Comparison of ENCODE assay signal across 8 cellular contexts in the genomic region with DNA sequence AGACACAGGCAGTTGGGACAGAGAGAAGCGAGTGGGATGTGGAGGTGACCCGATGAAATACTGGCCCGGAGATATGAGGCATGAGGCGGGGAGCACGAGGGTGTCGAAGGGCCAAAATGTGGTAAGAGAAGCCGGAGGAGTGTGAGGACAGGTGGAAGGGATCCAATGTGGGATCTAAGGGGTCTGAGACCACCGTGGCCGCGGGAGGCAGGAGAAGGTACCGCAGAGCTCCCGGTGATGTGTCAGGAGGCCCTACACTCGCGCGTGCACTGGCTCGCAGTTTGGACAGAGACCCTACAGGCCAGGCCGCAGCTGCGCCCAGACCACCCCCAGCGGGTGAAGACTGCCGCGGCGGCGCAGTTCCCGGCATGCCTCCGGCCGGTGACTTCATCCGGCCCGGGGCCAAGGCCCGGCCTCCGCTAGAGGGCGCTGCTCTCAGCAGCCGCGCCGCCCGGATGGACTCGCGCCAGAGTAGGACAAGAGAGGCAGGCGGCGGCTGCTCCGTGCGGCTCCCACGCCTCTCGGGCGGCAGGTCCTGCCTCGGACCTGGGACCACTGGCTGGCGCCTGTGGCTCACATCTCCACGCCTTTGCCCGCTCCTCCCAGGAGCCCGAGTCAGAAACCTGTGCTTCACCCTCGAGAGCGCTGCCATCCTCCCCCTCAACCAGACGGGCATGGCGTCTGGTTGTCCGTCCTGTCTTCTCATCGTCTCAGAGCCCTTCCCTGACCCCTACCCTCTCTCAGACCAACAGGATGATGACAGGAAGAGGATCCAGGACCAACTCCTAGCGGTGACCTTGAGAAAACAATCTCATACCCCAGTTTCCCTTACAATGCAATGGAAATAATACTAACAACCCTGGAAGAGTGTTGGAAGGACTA. TPM values are rescaled to one million over a fixed set of nuclear protein-coding genes. Genes with fewer than 3 reads are reported as not detected.
DNase-seq lines count a peak whose midpoint lies in the region; ATAC-seq, FAIRE-seq and TF ChIP-seq lines count a peak whose summit lies in the region.

No MANE protein-coding gene starts in this region.

- peak overlapping the region; percentile 93 for H4K91ac ChIP-seq in H1 (replicated peaks; ENCODE audit: insufficient read length, low read length)

- TF ChIP-seq CTCF in H1 (IDR thresholded peaks at IDR 0.05; ENCODE audit: control extremely low read depth in 1 of 3, insufficient read depth in 1 of 3, low read depth in 1 of 3, low read length in 3 of 3), result peak; percentile 92 to 97 (median 92)

- no peaks in the 10 kb centered on the region for H3K79me2 ChIP-seq in H1 (ENCODE audit: control insufficient read depth in 1 of 2, insufficient read depth in 2 of 2, low read length in 2 of 2)

- no peaks in the 10 kb centered on the region for H3K79me1 ChIP-seq in H1 (ENCODE audit: low read depth, low read length)

- H2BK20ac ChIP-seq in H1 (ENCODE audit: low read length), result peak overlapping the region; percentile 67; the same call in 1 of the 2 replicates

- WGBS in H1 (ENCODE audit: extremely low coverage in 1 of 2, insufficient coverage in 1 of 2, insufficient read length in 1 of 2, insufficient replicate concordance in 2 of 2, low coverage in 1 of 2, low lambda C conversion rate in 2 of 2, missing lambda C conversion rate in 1 of 2), 2 experiments, result 15% methylated on average over 56 of the region's 56 CpGs; no CpG with 5 or more reads in 1 of the 2 experiments

- no peak for FAIRE-seq in H1 (lab: Jason Lieb, UNC)

- no peak overlapping the region for H2AK5ac ChIP-seq in H1 (ENCODE audit: low read depth, low read length)

- peaks cover 14% of the 10 kb centered on the region for H3K4me1 ChIP-seq in CD4-positive, CD25-positive, alpha-beta regulatory T cell (ENCODE audit: control insufficient read depth, insufficient read depth, low read length, poor library complexity, severe bottlenecking)
- peaks cover 3 to 19% (median 6%) of the 10 kb centered on the region in 4 experiments; a peak in 6 of 7 replicates for H3K4me1 ChIP-seq in H1 (replicated peaks in 1 of 4; ENCODE audit: control insufficient read depth in 3 of 4, insufficient read depth in 4 of 4, low read length in 3 of 4)

- peak overlapping the region in 2 of 4 experiments; percentile 54 to 62; a peak in 4 of 7 replicates for H3K9ac ChIP-seq in H1 (replicated peaks in 1 of 4; ENCODE audit: extremely low read depth in 1 of 4, low read depth in 3 of 4, low read length in 3 of 4)

- H3K14ac ChIP-seq in H1 (ENCODE audit: insufficient read length), result no peak overlapping the region

- 0 out of 2 replicates have a peak, but pooled peaks cover 5% of the 10 kb centered on the region for H3K23me2 ChIP-seq in H1 (ENCODE audit: low read depth, low read length)

- TF ChIP-seq POLR2A in H1 (IDR thresholded peaks at IDR 0.05; ENCODE audit: control extremely low read depth in 1 of 2, low read depth in 2 of 2, low read length in 2 of 2), result peak in 1 of 2 experiments; percentile 94; a peak in 2 of 3 replicates

- H3K56ac ChIP-seq in H1 (replicated peaks; ENCODE audit: insufficient read length, low read depth, low read length), result no peak overlapping the region

- peak overlapping the region; percentile 70 for H3K27ac ChIP-seq in CD4-positive, CD25-positive, alpha-beta regulatory T cell (ENCODE audit: insufficient read depth, low read length, poor library complexity, severe bottlenecking)
- 0 out of 2 replicates have a peak overlapping the region, but pooled peaks have one; percentile 48 for H3K27ac ChIP-seq in H1 (ENCODE audit: low read depth, low read length)

- peak overlapping the region; percentile 93 for H4K5ac ChIP-seq in H1 (ENCODE audit: insufficient read length, low read depth, low read length)

- no peak; a peak in 1 of 3 replicates for TF ChIP-seq EP300 in H1 (IDR thresholded peaks at IDR 0.05; ENCODE audit: borderline replicate concordance in 1 of 2, low read depth in 2 of 2, low read length in 2 of 2)

- peak overlapping the region; percentile 68; the same call in 1 of the 2 replicates for H2BK12ac ChIP-seq in H1 (ENCODE audit: low read depth, low read length)

- no peaks in the 10 kb centered on the region for H3K9me3 ChIP-seq in CD4-positive, CD25-positive, alpha-beta regulatory T cell (ENCODE audit: control insufficient read depth in 2 of 2, low read length in 2 of 2)
- no peaks in the 10 kb centered on the region for H3K9me3 ChIP-seq in H1 (ENCODE audit: insufficient read depth in 2 of 2, low read depth in 1 of 2, low read length in 1 of 2)

- peak overlapping the region; percentile 99 for H3K18ac ChIP-seq in H1 (ENCODE audit: extremely low read depth, low read length)

- H2BK120ac ChIP-seq in H1 (replicated peaks; ENCODE audit: low read depth, low read length), result peak overlapping the region; percentile 1

- H3K4me2 ChIP-seq in H1 (ENCODE audit: insufficient read depth in 1 of 2, low read depth in 2 of 2, low read length in 2 of 2), result peak overlapping the region; percentile 28 to 85

- peaks cover 0 to 2% (median 0%) of the 10 kb centered on the region in 7 donors for H3K9me3 Mint-ChIP-seq in CD4-positive, CD25-positive, alpha-beta regulatory T cell

- TF ChIP-seq RAD21 in H1 (IDR thresholded peaks at IDR 0.05 in 1 of 2, conservative IDR thresholded peaks at IDR 0.05 in 1 of 2; ENCODE audit: low read depth in 2 of 2, low read length in 2 of 2), result peak; percentile 56 to 78

- H3K27me3 ChIP-seq in CD4-positive, CD25-positive, alpha-beta regulatory T cell (ENCODE audit: control insufficient read depth, insufficient read depth, low read length), result no peaks in the 10 kb centered on the region
- H3K27me3 ChIP-seq in H1 (replicated peaks in 1 of 4; ENCODE audit: control insufficient read depth in 3 of 4, extremely low read depth in 1 of 4, insufficient read depth in 3 of 4, low read length in 3 of 4), result no peaks in the 10 kb centered on the region; a peak in 1 of 7 replicates

- H3K23ac ChIP-seq in H1 (ENCODE audit: insufficient read length), result no peak overlapping the region

- peaks cover 8% of the 10 kb centered on the region for H3K27me3 Mint-ChIP-seq in CD4-positive, CD25-positive, alpha-beta regulatory T cell

- peak; percentile 96 for ATAC-seq in CD4-positive, CD25-positive, alpha-beta regulatory T cell (ENCODE audit: low read depth in 2 of 2)
- peak; percentile 71 for ATAC-seq in HG03457 (IDR thresholded peaks at IDR 0.05; ENCODE audit: unreplicated experiment)

- peaks cover 5 to 24% (median 15%) of the 10 kb centered on the region in 4 donors for H3K4me1 Mint-ChIP-seq in CD4-positive, CD25-positive, alpha-beta regulatory T cell

- no peaks in the 10 kb centered on the region for H3K36me3 ChIP-seq in CD4-positive, CD25-positive, alpha-beta regulatory T cell (ENCODE audit: control insufficient read depth, insufficient read depth, low read length)
- H3K36me3 ChIP-seq in H1 (ENCODE audit: control insufficient read depth in 2 of 4, insufficient read depth in 4 of 4, low read length in 3 of 4), result no peaks in the 10 kb centered on the region

- CTCF ChIA-PET in H1 (lab: Charles Lee; ENCODE audit: partially characterized antibody), result interaction anchor here (0.6 to 17.5 kb wide), 26 partner anchors 11 to 988 kb away, joined by 3 to 319 read pairs (median 4); a partner anchor contains a TSS

- POLR2A ChIA-PET in H1 (lab: Charles Lee; ENCODE audit: partially characterized antibody), result interaction anchor here (0.5 to 2.8 kb wide), 16 partner anchors 10 to 1038 kb away, joined by 3 to 8 read pairs (median 4); a partner anchor contains a TSS

- H2AFZ ChIP-seq in H1 (ENCODE audit: low read length), result peak overlapping the region; percentile 88; the same call in 1 of the 2 replicates

- peak; percentile 77 to 90 (median 88) for DNase-seq in CD4-positive, CD25-positive, alpha-beta regulatory T cell
- DNase-seq in GM19240 (ENCODE audit: insufficient read length, low spot score), result peak; percentile 63
- peak; percentile 86 for DNase-seq in NCI-H82 (lab: John Stamatoyannopoulos, UW)
- peak; percentile 98 for DNase-seq in activated CD8-positive, alpha-beta memory T cell treated with anti-CD3 and anti-CD28 coated beads for 24 hours
- peak; percentile 70 to 97 for DNase-seq in H1 (ENCODE audit: low read depth in 1 of 2, low spot score in 2 of 2)
- DNase-seq in mesenteric fat pad (ENCODE audit: low spot score), result peak; percentile 98
- DNase-seq in stimulated activated CD8-positive, alpha-beta memory T cell treated with anti-CD3 and anti-CD28 coated beads, Interleukin-15, amount 100 ng/mL, for 24 hours (ENCODE audit: low read depth), result peak; percentile 94

- H3K36me3 Mint-ChIP-seq in CD4-positive, CD25-positive, alpha-beta regulatory T cell, result no peaks in the 10 kb centered on the region

- H4K20me1 ChIP-seq in H1 (replicated peaks in 1 of 2; ENCODE audit: control insufficient read depth in 1 of 2, insufficient read depth in 2 of 2, low read length in 2 of 2), result no peaks in the 10 kb centered on the region

- peak overlapping the region; percentile 81 for H3K4me3 ChIP-seq in CD4-positive, CD25-positive, alpha-beta regulatory T cell (ENCODE audit: low read depth, low read length)
- H3K4me3 ChIP-seq in H1 (ENCODE audit: extremely low read depth in 1 of 4, insufficient read depth in 2 of 4, low read depth in 3 of 4, low read length in 4 of 4), result peak overlapping the region in 3 of 4 experiments; percentile 30 to 55 (median 34); a peak in 6 of 8 replicates

- peak overlapping the region; percentile 90 for H4K8ac ChIP-seq in H1 (ENCODE audit: extremely low read depth, insufficient read depth, low read length)

- H3K27ac Mint-ChIP-seq in CD4-positive, CD25-positive, alpha-beta regulatory T cell, result peak overlapping the region; percentile 93 to 99 (median 99)

- peak overlapping the region; percentile 85 to 94 (median 92) for H3K4me3 Mint-ChIP-seq in CD4-positive, CD25-positive, alpha-beta regulatory T cell

- H3K4ac ChIP-seq in H1 (replicated peaks; ENCODE audit: insufficient read length, low read depth, low read length), result peak overlapping the region; percentile 23

- H2BK15ac ChIP-seq in H1 (ENCODE audit: low read length), result peak overlapping the region; percentile 83; the same call in 1 of the 2 replicates

- peak overlapping the region; percentile 67; the same call in 1 of the 2 replicates for H2BK5ac ChIP-seq in H1 (ENCODE audit: low read depth, low read length)

RNA-seq across cellular contexts. Expression of a gene that starts 35.4 kb away (rescaled TPM):
- total RNA-seq in CD4-positive, CD25-positive, alpha-beta regulatory T cell, result 295 TPM
- polyA plus RNA-seq in CD4-positive, CD25-positive, alpha-beta regulatory T cell, result 100 to 1,000 TPM; 131 to 177 (median 158) TPM
- 0.26 and 0.42 TPM in 2 replicates for total RNA-seq in H1 (2021; fragmentation: NEBNext Ultra II Directional; extraction: Animal tissue kit (Norgen Biotek cat#: 25700))
- polyA plus RNA-seq in H1 (2011; rRNA removed), result 0.47 and 1.2 TPM in 2 replicates
- polyA plus RNA-seq in H1 (2011; cell fraction: cytosol; rRNA removed), result 0.74 TPM
- 1.5 TPM for polyA plus RNA-seq in H1 (2011; cell fraction: nucleus; rRNA removed)
- polyA plus RNA-seq in H1 (2012, experiment 1 of 2), result 0.35 to 0.66 TPM (median 0.62 TPM) in 4 replicates
- 0.12 TPM for polyA plus RNA-seq in H1 (2012, experiment 2 of 2)
- 0.24 TPM for polyA plus RNA-seq in H1 (2013, experiment 1 of 2)
- polyA plus RNA-seq in H1 (2013, experiment 2 of 2), result 0.29 TPM
- polyA minus RNA-seq in H1 (2011; rRNA and poly(A)+ RNA removed), result 0.38 and 0.90 TPM in 2 replicates
- not detected for polyA minus RNA-seq in H1 (2011; cell fraction: cytosol; rRNA and poly(A)+ RNA removed)
- polyA minus RNA-seq in H1 (2011; cell fraction: nucleus; rRNA and poly(A)+ RNA removed), result 0.90 TPM
- total RNA-seq in mesenteric fat pad, result 52.5 TPM

RNA-seq across cellular contexts. Expression of a gene that starts 43.2 kb away (rescaled TPM):
- total RNA-seq in CD4-positive, CD25-positive, alpha-beta regulatory T cell, result 181 TPM
- 100 to 1,000 TPM; 330 to 376 (median 350) TPM for polyA plus RNA-seq in CD4-positive, CD25-positive, alpha-beta regulatory T cell
- 194 and 203 TPM in 2 replicates for total RNA-seq in H1 (2021; fragmentation: NEBNext Ultra II Directional; extraction: Animal tissue kit (Norgen Biotek cat#: 25700))
- 57.8 and 66.9 TPM in 2 replicates for polyA plus RNA-seq in H1 (2011; rRNA removed)
- polyA plus RNA-seq in H1 (2011; cell fraction: cytosol; rRNA removed), result 57.5 TPM
- 20.2 TPM for polyA plus RNA-seq in H1 (2011; cell fraction: nucleus; rRNA removed)
- polyA plus RNA-seq in H1 (2012, experiment 1 of 2), result 137 to 209 TPM (median 142 TPM) in 4 replicates
- 246 TPM for polyA plus RNA-seq in H1 (2012, experiment 2 of 2)
- 91.5 TPM for polyA plus RNA-seq in H1 (2013, experiment 1 of 2)
- polyA plus RNA-seq in H1 (2013, experiment 2 of 2), result 95.8 TPM
- polyA minus RNA-seq in H1 (2011; rRNA and poly(A)+ RNA removed), result 46.3 and 52.7 TPM in 2 replicates
- 70.2 TPM for polyA minus RNA-seq in H1 (2011; cell fraction: cytosol; rRNA and poly(A)+ RNA removed)
- polyA minus RNA-seq in H1 (2011; cell fraction: nucleus; rRNA and poly(A)+ RNA removed), result 30.4 TPM
- total RNA-seq in mesenteric fat pad, result 111 TPM

RNA-seq across cellular contexts. Expression of a gene that starts 47.1 kb away (rescaled TPM):
- 0.54 TPM for total RNA-seq in CD4-positive, CD25-positive, alpha-beta regulatory T cell
- polyA plus RNA-seq in CD4-positive, CD25-positive, alpha-beta regulatory T cell, result 1 to 10 TPM in 1 of 4 donors, under 1 TPM in 3; 0.08 to 1.9 (median 0.73) TPM
- total RNA-seq in H1 (2021; fragmentation: NEBNext Ultra II Directional; extraction: Animal tissue kit (Norgen Biotek cat#: 25700)), result not detected in 2 replicates
- not detected in 2 replicates for polyA plus RNA-seq in H1 (2011; rRNA removed)
- polyA plus RNA-seq in H1 (2011; cell fraction: cytosol; rRNA removed), result not detected
- not detected for polyA plus RNA-seq in H1 (2011; cell fraction: nucleus; rRNA removed)
- not detected in 4 replicates for polyA plus RNA-seq in H1 (2012, experiment 1 of 2)
- polyA plus RNA-seq in H1 (2012, experiment 2 of 2), result not detected
- polyA plus RNA-seq in H1 (2013, experiment 1 of 2), result not detected
- not detected for polyA plus RNA-seq in H1 (2013, experiment 2 of 2)
- polyA minus RNA-seq in H1 (2011; rRNA and poly(A)+ RNA removed), result 0.05 TPM in 1 of 2 replicates, not detected in the other
- not detected for polyA minus RNA-seq in H1 (2011; cell fraction: cytosol; rRNA and poly(A)+ RNA removed)
- polyA minus RNA-seq in H1 (2011; cell fraction: nucleus; rRNA and poly(A)+ RNA removed), result not detected
- total RNA-seq in mesenteric fat pad, result not detected

RNA-seq across cellular contexts. Expression of a gene that starts 55.4 kb away (rescaled TPM):
- total RNA-seq in CD4-positive, CD25-positive, alpha-beta regulatory T cell, result 0.64 TPM
- polyA plus RNA-seq in CD4-positive, CD25-positive, alpha-beta regulatory T cell, result 1 to 10 TPM in 1 of 4 donors, under 1 TPM in 2, not detected in 1; 0.23 to 1.6 (median 0.92) TPM
- total RNA-seq in H1 (2021; fragmentation: NEBNext Ultra II Directional; extraction: Animal tissue kit (Norgen Biotek cat#: 25700)), result 2.7 and 3.3 TPM in 2 replicates
- 4.9 and 7.2 TPM in 2 replicates for polyA plus RNA-seq in H1 (2011; rRNA removed)
- polyA plus RNA-seq in H1 (2011; cell fraction: cytosol; rRNA removed), result 5.4 TPM
- 4.4 TPM for polyA plus RNA-seq in H1 (2011; cell fraction: nucleus; rRNA removed)
- polyA plus RNA-seq in H1 (2012, experiment 1 of 2), result 2.8 to 4.2 TPM (median 3.6 TPM) in 4 replicates
- polyA plus RNA-seq in H1 (2012, experiment 2 of 2), result 2.7 TPM
- polyA plus RNA-seq in H1 (2013, experiment 1 of 2), result 4.8 TPM
- polyA plus RNA-seq in H1 (2013, experiment 2 of 2), result 4.9 TPM
- 3.3 and 3.6 TPM in 2 replicates for polyA minus RNA-seq in H1 (2011; rRNA and poly(A)+ RNA removed)
- not detected for polyA minus RNA-seq in H1 (2011; cell fraction: cytosol; rRNA and poly(A)+ RNA removed)
- polyA minus RNA-seq in H1 (2011; cell fraction: nucleus; rRNA and poly(A)+ RNA removed), result 1.7 TPM
- 26.7 TPM for total RNA-seq in mesenteric fat pad

Comparison
In these comparisons a context has a peak if more than half of its experiments do, and no peak if none do; other contexts are left out.
1. Peak in every context shown above with its lines: DNase-seq, ATAC-seq, H3K4me3 ChIP-seq and H3K27ac ChIP-seq.
2. RNA of a gene that starts 35.4 kb away (total RNA-seq): 295 TPM in CD4-positive, CD25-positive, alpha-beta regulatory T cell (single experiment) and 52.5 TPM in mesenteric fat pad (single experiment); 0.26 to 0.42 TPM in H1; every median in the first group is over 10 times any median in the second.